ENCODE assay signal across 9 cellular contexts in genomic region chr16:56866955-56867830, GRCh38. TPM values are rescaled to one million over a fixed set of nuclear protein-coding genes. Genes with fewer than 3 reads are reported as not detected.
DNase-seq lines count a peak whose midpoint lies in the region; ATAC-seq and TF ChIP-seq lines count a peak whose summit lies in the region.
"Had no signal": no experiment of that assay in that cellular context is flagged by ENCODE, and none has a peak within 500 bp of the region (broad histone marks: within the 10 kb centered on the region; RNA-seq: fewer than 3 reads in every experiment).

No MANE protein-coding gene starts in this region.

- H3K27me3 Mint-ChIP-seq in CD14-positive monocyte (ENCODE audit: low read depth in 3 of 3), result peaks cover 0 to 9% (median 2%) of the 10 kb centered on the region in 3 donors
- H3K27me3 Mint-ChIP-seq in activated naive CD4-positive, alpha-beta T cell treated with anti-CD3 and anti-CD28 coated beads for 36 hours (ENCODE audit: low read depth), result no peaks in the 10 kb centered on the region

- no peaks in the 10 kb centered on the region for H3K27me3 ChIP-seq in cardiac muscle cell

- H3K9me3 Mint-ChIP-seq in CD14-positive monocyte, result no peaks in the 10 kb centered on the region
- no peaks in the 10 kb centered on the region for H3K9me3 Mint-ChIP-seq in activated naive CD4-positive, alpha-beta T cell treated with anti-CD3 and anti-CD28 coated beads for 36 hours

- no peak overlapping the region for H3K4me3 ChIP-seq in cardiac muscle cell
- H3K4me3 ChIP-seq: SK-N-MC had no signal

- no peaks in the 10 kb centered on the region for H3K36me3 ChIP-seq in cardiac muscle cell

- TF ChIP-seq CTCF in CD14-positive monocyte (IDR thresholded peaks at IDR 0.05) (peak; percentile 84), GM20000 (IDR thresholded peaks at IDR 0.05; ENCODE audit: extremely low read depth, missing control alignments) (peak; percentile 57), cardiac muscle cell (IDR thresholded peaks at IDR 0.05; ENCODE audit: low read depth, low read length) (peak; percentile 69)

- ATAC-seq in HG02973 (IDR thresholded peaks at IDR 0.05; ENCODE audit: unreplicated experiment), result no peak
- no peak for ATAC-seq in HG03108 (IDR thresholded peaks at IDR 0.05; ENCODE audit: unreplicated experiment)

- peaks cover 7% of the 10 kb centered on the region for H3K4me1 ChIP-seq in cardiac muscle cell (ENCODE audit: low read depth)

- no peak overlapping the region for H3K27ac Mint-ChIP-seq in CD14-positive monocyte
- H3K27ac Mint-ChIP-seq in activated naive CD4-positive, alpha-beta T cell treated with anti-CD3 and anti-CD28 coated beads for 36 hours, result no peak overlapping the region

- no peaks in the 10 kb centered on the region for H3K9me3 ChIP-seq in cardiac muscle cell (ENCODE audit: low read depth)

- H3K27ac ChIP-seq in cardiac muscle cell, result no peak overlapping the region
- H3K27ac ChIP-seq: SK-N-MC had no signal

- peaks cover 41% of the 10 kb centered on the region for H3K4me1 Mint-ChIP-seq in CD14-positive monocyte
- peaks cover 15% of the 10 kb centered on the region for H3K4me1 Mint-ChIP-seq in activated naive CD4-positive, alpha-beta T cell treated with anti-CD3 and anti-CD28 coated beads for 36 hours (ENCODE audit: low read depth)

- no peak overlapping the region for H3K4me3 Mint-ChIP-seq in CD14-positive monocyte
- H3K4me3 Mint-ChIP-seq in activated naive CD4-positive, alpha-beta T cell treated with anti-CD3 and anti-CD28 coated beads for 36 hours, result no peak overlapping the region

- intact Hi-C loops in CD14-positive monocyte (cut with micrococcal nuclease), result loop anchor here in 1 of 2 donors (5.0 to 10.0 kb wide), 3 partner anchors 65 to 298 kb away; partner anchors contain the start of gene HERPUD1
- intact Hi-C loops in activated naive CD4-positive, alpha-beta T cell treated with anti-CD3 and anti-CD28 coated beads for 36 hours (cut with micrococcal nuclease), result loop anchor here (1.0 to 10.0 kb wide), 4 partner anchors 65 to 290 kb away; partner anchors contain the start of gene HERPUD1

- CTCF ChIA-PET in activated naive CD4-positive, alpha-beta T cell treated with anti-CD3 and anti-CD28 coated beads for 36 hours (lab: Charles Lee), result interaction anchor here (0.6 to 12.9 kb wide), 25 partner anchors 8 to 566 kb away, joined by 3 to 200 read pairs (median 4); partner anchors contain the start of gene HERPUD1

- DNase-seq in CD14-positive monocyte (ENCODE audit: low spot score) (no peak), GM20000 (ENCODE audit: low spot score) (peak; percentile 59), NCI-H69 (lab: John Stamatoyannopoulos, UW) (peak; percentile 54), cardiac muscle cell (ENCODE audit: low read depth in 1 of 2, low spot score in 1 of 2) (peak; percentile 70 to 80), putamen (ENCODE audit: low spot score) (peak; percentile 28)
- peak; percentile 64 for DNase-seq in activated naive CD4-positive, alpha-beta T cell treated with anti-CD3 and anti-CD28 coated beads for 36 hours

- H3K36me3 Mint-ChIP-seq in CD14-positive monocyte, result peaks cover 2% of the 10 kb centered on the region in 2 donors
- no peaks in the 10 kb centered on the region for H3K36me3 Mint-ChIP-seq in activated naive CD4-positive, alpha-beta T cell treated with anti-CD3 and anti-CD28 coated beads for 36 hours (ENCODE audit: low read depth)

RNA-seq across cellular contexts. Expression of gene SLC12A3, which starts 2.2 kb away (rescaled TPM):
- polyA plus RNA-seq in CD14-positive monocyte (not detected), cardiac muscle cell (not detected in 2 replicates)
- total RNA-seq in activated naive CD4-positive, alpha-beta T cell treated with anti-CD3 and anti-CD28 coated beads for 36 hours, result not detected
- not detected in 2 replicates for total RNA-seq in cardiac muscle cell
